10 cellular contexts compared by ENCODE assay signal in genomic region chr2:74728842-74729241, GRCh38.
"Had no signal": no experiment of that assay in that cellular context is flagged by ENCODE, and none has a peak within 500 bp of the region (broad histone marks: within the 10 kb centered on the region; RNA-seq: fewer than 3 reads in every experiment).

No MANE protein-coding gene starts in this region.

- H3K27ac ChIP-seq: GM23248 had no signal

- ATAC-seq: GM23338, HCT116 had no signal

- DNase-seq: GM23248, GOT3, H7, H9, HCEC 1CT, HFFc6 had no signal

- H3K9ac ChIP-seq: GM23248 had no signal

- H3K4me1 ChIP-seq: HAP-1 had no signal

- FAIRE-seq: H54 had no signal

- H2AFZ ChIP-seq: GM23248, GM23338 had no signal

- H3K4me2 ChIP-seq: GM23338 had no signal

- H3K4me3 ChIP-seq: GM23248, GM23338, HAP-1 had no signal

- H3K36me3 ChIP-seq: HAP-1 had no signal

- H3K9me3 ChIP-seq: HAP-1 had no signal
